ENCODE assay signal across 22 cellular contexts in the genomic region with DNA sequence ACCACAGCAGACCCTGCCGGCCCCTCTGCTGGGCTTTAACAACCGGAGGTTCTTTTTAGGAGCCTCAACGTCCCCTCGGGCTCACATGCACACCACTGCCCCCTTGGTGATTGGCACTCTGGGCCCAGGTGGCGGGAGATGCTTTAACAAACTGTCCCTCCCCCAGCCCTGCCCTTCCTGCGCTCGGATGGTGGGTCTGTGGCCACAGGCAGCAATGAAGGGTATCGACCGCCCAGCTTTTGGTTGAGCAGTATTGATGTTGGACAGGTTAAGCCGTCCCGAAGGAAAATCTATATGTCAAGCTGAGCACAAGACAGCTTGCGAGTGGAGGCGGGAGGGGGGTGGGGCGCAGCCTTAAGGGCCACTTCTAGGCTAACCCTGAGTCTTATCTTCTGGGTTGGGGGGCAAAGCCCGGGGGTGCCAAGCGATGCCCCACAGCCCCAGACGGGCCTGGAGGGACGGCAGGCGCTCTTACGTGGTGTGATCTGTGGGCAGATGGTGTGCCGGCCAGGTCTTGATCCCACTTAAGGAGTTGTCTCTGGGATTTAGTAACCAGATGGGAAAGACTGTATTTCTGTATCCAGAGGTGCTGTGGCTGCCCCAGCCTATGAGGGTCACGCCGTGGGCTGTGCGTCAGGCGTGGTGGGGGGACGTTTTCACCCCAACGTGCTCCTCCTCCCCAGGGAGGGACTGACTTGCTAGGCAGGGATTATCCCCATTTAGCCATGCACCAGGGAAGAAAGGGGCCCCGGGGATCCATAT.
"Had no signal": no experiment of that assay in that cellular context is flagged by ENCODE, and none has a peak within 500 bp of the region (broad histone marks: within the 10 kb centered on the region; RNA-seq: fewer than 3 reads in every experiment).

No MANE protein-coding gene starts in this region.

- H3K27me3 Mint-ChIP-seq: activated CD8-positive, alpha-beta T cell treated with anti-CD3 and anti-CD28 coated beads for 36 hours had no signal

- H3K36me3 ChIP-seq: adrenal gland, colonic mucosa, right atrium auricular region had no signal

- H3K4me3 Mint-ChIP-seq: activated CD4-positive, alpha-beta T cell treated with anti-CD3 and anti-CD28 coated beads for 36 hours; activated CD8-positive, alpha-beta T cell treated with anti-CD3 and anti-CD28 coated beads for 36 hours; activated naive CD4-positive, alpha-beta T cell treated with anti-CD3 and anti-CD28 coated beads, Interleukin-2, amount 50 U/mL, for 24 hours; activated T-cell treated with anti-CD3 and anti-CD28 coated beads, Interleukin-2, amount 50 U/mL, for 4 hours; T-helper 1 cell treated with Interleukin-12 subunit alpha and Interleukin-12 subunit beta and Interleukin-4 antibody, amounts not matched to agents 30 μg/mL and 1 μg/mL, for 36 hours had no signal

- ATAC-seq: activated CD4-positive, alpha-beta T cell treated with anti-CD3 and anti-CD28 coated beads for 36 hours; activated CD8-positive, alpha-beta T cell treated with anti-CD3 and anti-CD28 coated beads for 36 hours; activated T-cell treated with anti-CD3 and anti-CD28 coated beads, Interleukin-2, amount 50 U/mL, for 4 hours; mucosa of descending colon; naive thymus-derived CD4-positive, alpha-beta T cell had no signal

- FAIRE-seq: keratinocyte had no signal

- H3K4me3 ChIP-seq: adrenal gland, colonic mucosa, esophagus muscularis mucosa, left ventricle myocardium inferior, mucosa of descending colon, right atrium auricular region, skin epidermis, upper lobe of left lung had no signal

- DNase-seq: activated CD4-positive, alpha-beta T cell treated with anti-CD3 and anti-CD28 coated beads for 36 hours; activated CD8-positive, alpha-beta T cell treated with anti-CD3 and anti-CD28 coated beads for 36 hours; activated effector memory CD4-positive, alpha-beta T cell treated with Interleukin-2 at 50 U/mL for 16 hours; activated T-cell treated with anti-CD3 and anti-CD28 coated beads, Interleukin-2, amount 50 U/mL, for 4 hours; adrenal gland; colonic mucosa; hippocampal formation; left ventricle myocardium inferior; mucosa of descending colon; naive thymus-derived CD4-positive, alpha-beta T cell; nucleus accumbens; posterior cingulate gyrus; stimulated activated CD4-positive, alpha-beta T cell treated with anti-CD3 and anti-CD28 coated beads, Interleukin-4, amount 100 ng/mL, for 4 hours; stimulated activated CD8-positive, alpha-beta memory T cell treated with anti-CD3 and anti-CD28 coated beads, Interleukin-4, amount 100 ng/mL, for 48 hours; stimulated activated naive CD4-positive, alpha-beta T cell treated with Interleukin-2 at 50 U/mL for 16 hours; upper lobe of left lung had no signal

- H3K27ac ChIP-seq: colonic mucosa, esophagus muscularis mucosa, left ventricle myocardium inferior, right atrium auricular region, skin epidermis had no signal

- H3K27ac Mint-ChIP-seq: activated CD4-positive, alpha-beta T cell treated with anti-CD3 and anti-CD28 coated beads for 36 hours; activated CD8-positive, alpha-beta T cell treated with anti-CD3 and anti-CD28 coated beads for 36 hours; activated naive CD4-positive, alpha-beta T cell treated with anti-CD3 and anti-CD28 coated beads, Interleukin-2, amount 50 U/mL, for 24 hours; naive thymus-derived CD4-positive, alpha-beta T cell; T-helper 1 cell treated with Interleukin-12 subunit alpha and Interleukin-12 subunit beta and Interleukin-4 antibody, amounts not matched to agents 30 μg/mL and 1 μg/mL, for 36 hours had no signal

- H3K9me3 ChIP-seq: adrenal gland, colonic mucosa, esophagus muscularis mucosa, left ventricle myocardium inferior, mucosa of descending colon, right atrium auricular region, upper lobe of left lung had no signal

- H3K36me3 Mint-ChIP-seq: activated naive CD4-positive, alpha-beta T cell treated with anti-CD3 and anti-CD28 coated beads, Interleukin-2, amount 50 U/mL, for 24 hours had no signal

- H3K27me3 ChIP-seq: adrenal gland, colonic mucosa, esophagus muscularis mucosa, right atrium auricular region, upper lobe of left lung had no signal

- H3K9me3 Mint-ChIP-seq: activated CD8-positive, alpha-beta T cell treated with anti-CD3 and anti-CD28 coated beads for 36 hours; activated naive CD4-positive, alpha-beta T cell treated with anti-CD3 and anti-CD28 coated beads, Interleukin-2, amount 50 U/mL, for 24 hours; activated T-cell treated with anti-CD3 and anti-CD28 coated beads, Interleukin-2, amount 50 U/mL, for 4 hours; naive thymus-derived CD4-positive, alpha-beta T cell; T-helper 1 cell treated with Interleukin-12 subunit alpha and Interleukin-12 subunit beta and Interleukin-4 antibody, amounts not matched to agents 30 μg/mL and 1 μg/mL, for 36 hours had no signal
